Comparison of ENCODE assay signal across 21 cellular contexts in the genomic region with DNA sequence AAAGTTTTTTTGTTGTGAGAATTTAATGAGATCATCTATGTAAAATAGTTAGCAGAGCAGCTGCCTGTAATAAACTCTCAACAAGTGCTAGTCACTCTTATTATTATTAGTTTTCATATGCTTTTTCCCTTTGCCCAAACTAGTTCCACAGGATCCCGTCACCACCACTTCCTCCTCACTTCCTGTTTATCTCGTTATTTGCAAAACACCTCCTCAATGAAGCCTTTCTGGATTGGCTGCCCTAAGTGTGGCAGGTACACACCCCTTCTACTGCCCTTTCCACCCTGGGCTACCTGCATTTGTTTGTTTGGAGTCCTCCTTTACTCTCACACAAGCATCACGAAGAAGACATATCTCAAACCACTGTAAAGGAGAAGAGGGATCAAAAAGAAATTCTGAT. TPM values are rescaled to one million over a fixed set of nuclear protein-coding genes. Genes with fewer than 3 reads are reported as not detected.
A peak's percentile ranks its signal among the peaks of the same experiment; 100 is the strongest.
DNase-seq lines count a peak whose midpoint lies in the region; ATAC-seq and TF ChIP-seq lines count a peak whose summit lies in the region.
"Had no signal": no experiment of that assay in that cellular context is flagged by ENCODE, and none has a peak within 500 bp of the region (broad histone marks: within the 10 kb centered on the region; RNA-seq: fewer than 3 reads in every experiment).

No MANE protein-coding gene starts in this region.

- DNase-seq in DMS53 (lab: John Stamatoyannopoulos, UW) (peak; percentile 30), DMS53 treated with DMSO at 0.1 percent for 48 hours (lab: John Stamatoyannopoulos, UW; ENCODE audit: unreplicated experiment) (no peak), osteocyte (ENCODE audit: extremely low spot score, unreplicated experiment) (peak; percentile 17), adrenal gland (no peak), ureter (ENCODE audit: low spot score) (no peak)
- no peak for DNase-seq in effector memory CD8-positive, alpha-beta T cell
- DNase-seq in activated naive CD8-positive, alpha-beta T cell treated with anti-CD3 and anti-CD28 coated beads, Interleukin-2, amount 50 U/mL, for 24 hours: no peak
- DNase-seq: 8988T; activated CD4-positive, alpha-beta T cell treated with anti-CD3 and anti-CD28 coated beads for 4 hours; activated CD8-positive, alpha-beta memory T cell treated with anti-CD3 and anti-CD28 coated beads, Interleukin-2, amount 50 U/mL, for 4 hours; activated effector memory CD4-positive, alpha-beta T cell treated with Interleukin-2 at 50 U/mL for 16 hours; Calu3; dorsolateral prefrontal cortex; GM23248; NCI-H345; NK-92 treated with Interleukin-12 subunit alpha and Interleukin-12 subunit beta, amount 100 ng/mL, for 24 hours; retina; testis had no signal

- H3K27ac ChIP-seq in OCI-LY3 (ENCODE audit: low read length) (no peak overlapping the region), adrenal gland (no peak overlapping the region)
- H3K27ac ChIP-seq: GM23248, RWPE1, testis had no signal

- 0 out of 2 replicates have a peak overlapping the region, but pooled peaks have one; percentile 54 for H2AFZ ChIP-seq in OCI-LY3 (ENCODE audit: low read depth, low read length)
- H2AFZ ChIP-seq: GM23248 had no signal

- no peaks in the 10 kb centered on the region; the same call in 1 of the 2 replicates for H3K27me3 ChIP-seq in OCI-LY3 (ENCODE audit: low read depth, low read length)
- no peaks in the 10 kb centered on the region for H3K27me3 ChIP-seq in adrenal gland
- H3K27me3 ChIP-seq: dorsolateral prefrontal cortex, testis had no signal

- WGBS in adrenal gland, 4 donors: 74 to 84% (median 80%) methylated on average over 3 of the region's 3 CpGs

- intact Hi-C loops in adrenal gland (cut with DNase I): no loop called here

- H3K4me3 ChIP-seq in OCI-LY3 (ENCODE audit: low read length) (no peak overlapping the region), adrenal gland (no peak overlapping the region)
- H3K4me3 ChIP-seq: GM23248, testis had no signal

- H3K9me3 Mint-ChIP-seq in effector memory CD8-positive, alpha-beta T cell: no peaks in the 10 kb centered on the region
- no peaks in the 10 kb centered on the region for H3K9me3 Mint-ChIP-seq in osteocyte (ENCODE audit: unreplicated experiment)
- H3K9me3 Mint-ChIP-seq in activated naive CD8-positive, alpha-beta T cell treated with anti-CD3 and anti-CD28 coated beads, Interleukin-2, amount 50 U/mL, for 24 hours: no peaks in the 10 kb centered on the region

- H4K20me1 ChIP-seq in OCI-LY3 (ENCODE audit: insufficient read depth, low read length): no peaks in the 10 kb centered on the region

- H3K4me3 Mint-ChIP-seq in effector memory CD8-positive, alpha-beta T cell: peak overlapping the region in 1 of 2 donors; percentile 2
- H3K4me3 Mint-ChIP-seq in osteocyte (ENCODE audit: unreplicated experiment): no peak overlapping the region
- no peak overlapping the region for H3K4me3 Mint-ChIP-seq in activated naive CD8-positive, alpha-beta T cell treated with anti-CD3 and anti-CD28 coated beads, Interleukin-2, amount 50 U/mL, for 24 hours
- H3K4me3 Mint-ChIP-seq: B cell had no signal

- TF ChIP-seq CTCF in OCI-LY3 (IDR thresholded peaks at IDR 0.05; ENCODE audit: low read depth, low read length) (no peak), osteocyte (IDR thresholded peaks at IDR 0.05) (no peak), adrenal gland (IDR thresholded peaks at IDR 0.05) (no peak)

- peak overlapping the region; percentile 1 to 64 for H3K27ac Mint-ChIP-seq in effector memory CD8-positive, alpha-beta T cell
- H3K27ac Mint-ChIP-seq in osteocyte (ENCODE audit: unreplicated experiment): no peak overlapping the region
- H3K27ac Mint-ChIP-seq in activated naive CD8-positive, alpha-beta T cell treated with anti-CD3 and anti-CD28 coated beads, Interleukin-2, amount 50 U/mL, for 24 hours: no peak overlapping the region
- H3K27ac Mint-ChIP-seq: B cell had no signal

- H3K79me2 ChIP-seq in OCI-LY3 (ENCODE audit: low read length): no peaks in the 10 kb centered on the region

- H3K27me3 Mint-ChIP-seq in effector memory CD8-positive, alpha-beta T cell: no peaks in the 10 kb centered on the region
- H3K27me3 Mint-ChIP-seq in osteocyte (ENCODE audit: unreplicated experiment): peaks cover 7% of the 10 kb centered on the region
- no peaks in the 10 kb centered on the region for H3K27me3 Mint-ChIP-seq in activated naive CD8-positive, alpha-beta T cell treated with anti-CD3 and anti-CD28 coated beads, Interleukin-2, amount 50 U/mL, for 24 hours
- H3K27me3 Mint-ChIP-seq: B cell had no signal

- H3K4me1 Mint-ChIP-seq in effector memory CD8-positive, alpha-beta T cell (ENCODE audit: low read depth in 2 of 2): peaks cover 26 to 30% of the 10 kb centered on the region in 2 donors
- peaks cover 11% of the 10 kb centered on the region for H3K4me1 Mint-ChIP-seq in osteocyte (ENCODE audit: unreplicated experiment)
- H3K4me1 Mint-ChIP-seq in activated naive CD8-positive, alpha-beta T cell treated with anti-CD3 and anti-CD28 coated beads, Interleukin-2, amount 50 U/mL, for 24 hours: peaks cover 16% of the 10 kb centered on the region

- H3K36me3 ChIP-seq in OCI-LY3 (replicated peaks; ENCODE audit: low read depth, low read length) (no peaks in the 10 kb centered on the region), adrenal gland (replicated peaks in 1 of 2) (no peaks in the 10 kb centered on the region)

- H3K4me2 ChIP-seq in OCI-LY3 (ENCODE audit: low read length): no peak overlapping the region

- H3K9me3 ChIP-seq in OCI-LY3 (ENCODE audit: insufficient read depth, low read length) (no peaks in the 10 kb centered on the region), adrenal gland (replicated peaks in 1 of 3) (no peaks in the 10 kb centered on the region)
- H3K9me3 ChIP-seq: testis had no signal

- H3K4me1 ChIP-seq in OCI-LY3 (ENCODE audit: low read length) (no peaks in the 10 kb centered on the region), adrenal gland (replicated peaks in 1 of 2) (peaks cover 0 to 14% of the 10 kb centered on the region in 2 donors)
- H3K4me1 ChIP-seq: testis had no signal

- H3K9ac ChIP-seq in OCI-LY3 (ENCODE audit: low read length): no peak overlapping the region
- H3K9ac ChIP-seq: GM23248 had no signal

- no peak for ATAC-seq in effector memory CD8-positive, alpha-beta T cell (replicated peaks)
- no peak for ATAC-seq in activated naive CD8-positive, alpha-beta T cell treated with anti-CD3 and anti-CD28 coated beads, Interleukin-2, amount 50 U/mL, for 24 hours

- peaks cover 3% of the 10 kb centered on the region for H3K36me3 Mint-ChIP-seq in effector memory CD8-positive, alpha-beta T cell (ENCODE audit: insufficient read depth)
- no peaks in the 10 kb centered on the region for H3K36me3 Mint-ChIP-seq in osteocyte (ENCODE audit: unreplicated experiment)
- H3K36me3 Mint-ChIP-seq in activated naive CD8-positive, alpha-beta T cell treated with anti-CD3 and anti-CD28 coated beads, Interleukin-2, amount 50 U/mL, for 24 hours (ENCODE audit: low read depth): no peaks in the 10 kb centered on the region

- TF ChIP-seq POLR2A in adrenal gland (IDR thresholded peaks at IDR 0.05): no peak

RNA-seq across cellular contexts. Expression of a gene that starts 54.4 kb away (rescaled TPM):
- total RNA-seq in osteocyte: 42.4 and 43.7 TPM in 2 replicates
- total RNA-seq in adrenal gland: 10 to 100 TPM; 24.4 to 45.7 (median 44.0) TPM
- 10 to 100 TPM; 10.1 to 23.5 (median 10.2) TPM for polyA plus RNA-seq in adrenal gland
- total RNA-seq in ureter: 81.8 TPM

Comparison
In these comparisons a context has a peak if more than half of its experiments do, and no peak if none do; other contexts are left out.
1. DNase-seq: peak in DMS53 (single experiment) and osteocyte (single experiment); none in DMS53 treated with DMSO at 0.1 percent for 48 hours (single experiment), effector memory CD8-positive, alpha-beta T cell (0 of 3), adrenal gland (0 of 7), ureter (single experiment) and activated naive CD8-positive, alpha-beta T cell treated with anti-CD3 and anti-CD28 coated beads, Interleukin-2, amount 50 U/mL, for 24 hours (single experiment).
2. H3K27ac Mint-ChIP-seq: peak in effector memory CD8-positive, alpha-beta T cell (2 of 2); none in osteocyte (single experiment) and activated naive CD8-positive, alpha-beta T cell treated with anti-CD3 and anti-CD28 coated beads, Interleukin-2, amount 50 U/mL, for 24 hours (single experiment).